1 cellular context compared by ENCODE assay signal in genomic region chr1:27348861-27349783, GRCh38.
TF ChIP-seq lines count a peak whose summit lies in the region.

No MANE protein-coding gene starts in this region.

TF ChIP-seq in HepG2, 621 proteins besides CTCF, POLR2A, EP300 and RAD21 (continued from another document and continues in another):
- TF ChIP-seq ZNF776 (CRISPR knock-in tag; IDR thresholded peaks at IDR 0.05) (0 out of 2 replicates have a peak, but pooled peaks have one; percentile 31), ZNF577 (CRISPR knock-in tag; IDR thresholded peaks at IDR 0.05; ENCODE audit: borderline replicate concordance, low read depth) (no peak), FOXO4 (CRISPR knock-in tag; conservative IDR thresholded peaks at IDR 0.05) (no peak), KDM3A (CRISPR knock-in tag; IDR thresholded peaks at IDR 0.05; ENCODE audit: low read depth) (no peak), HOXA9 (CRISPR knock-in tag; IDR thresholded peaks at IDR 0.05; ENCODE audit: borderline replicate concordance) (no peak), ZGPAT (CRISPR knock-in tag; IDR thresholded peaks at IDR 0.05) (0 out of 2 replicates have a peak, but pooled peaks have one; percentile 43), PPARG (CRISPR knock-in tag; conservative IDR thresholded peaks at IDR 0.05) (no peak), ZBTB43 (CRISPR knock-in tag; conservative IDR thresholded peaks at IDR 0.05) (no peak), MXD4 (CRISPR knock-in tag; IDR thresholded peaks at IDR 0.05) (no peak), HMGXB4 (CRISPR knock-in tag; IDR thresholded peaks at IDR 0.05; ENCODE audit: borderline replicate concordance in 1 of 2, low read depth in 1 of 2) (peak; percentile 37 to 61; a peak in 1 of 4 replicates), XRCC5 (optimal IDR thresholded peaks at IDR 0.05; ENCODE audit: low read length) (peak; percentile 80), MAZ (IDR thresholded peaks at IDR 0.05; ENCODE audit: borderline replicate concordance, low read depth, low read length) (peak; percentile 50; the same call in 1 of the 2 replicates), MAZ (CRISPR knock-in tag; IDR thresholded peaks at IDR 0.05; ENCODE audit: low read depth) (peak; percentile 71), SIX1 (CRISPR knock-in tag; IDR thresholded peaks at IDR 0.05; ENCODE audit: borderline replicate concordance) (no peak), KLF15 (CRISPR knock-in tag; IDR thresholded peaks at IDR 0.05; ENCODE audit: borderline replicate concordance) (no peak), PRDM15 (CRISPR knock-in tag; IDR thresholded peaks at IDR 0.05) (peak; percentile 99), ZNF501 (CRISPR knock-in tag; IDR thresholded peaks at IDR 0.05) (0 out of 2 replicates have a peak, but pooled peaks have one; percentile 32), ZFX (CRISPR knock-in tag; IDR thresholded peaks at IDR 0.05; ENCODE audit: low read depth) (peak; percentile 45; the same call in 1 of the 2 replicates), POLR2G (IDR thresholded peaks at IDR 0.05; ENCODE audit: low read depth, low read length) (peak; percentile 40; the same call in 1 of the 2 replicates), RBM39 (IDR thresholded peaks at IDR 0.05; ENCODE audit: low read depth, low read length, poor library complexity, severe bottlenecking) (peak; percentile 53), RARA (CRISPR knock-in tag; IDR thresholded peaks at IDR 0.05) (0 out of 2 replicates have a peak, but pooled peaks have one; percentile 22), ATF2 (CRISPR knock-in tag; IDR thresholded peaks at IDR 0.05) (0 out of 2 replicates have a peak, but pooled peaks have one; percentile 27), ZNF704 (CRISPR knock-in tag; IDR thresholded peaks at IDR 0.05; ENCODE audit: borderline replicate concordance) (no peak), HNF4A (CRISPR knock-in tag; IDR thresholded peaks at IDR 0.05) (peak; percentile 31; the same call in 1 of the 2 replicates), IKZF5 (CRISPR knock-in tag; IDR thresholded peaks at IDR 0.05) (no peak), NR2F2 (IDR thresholded peaks at IDR 0.05; ENCODE audit: borderline replicate concordance, low read depth) (peak; percentile 34; the same call in 1 of the 2 replicates), TARDBP (CRISPR knock-in tag; IDR thresholded peaks at IDR 0.05) (no peak), STAG1 (CRISPR knock-in tag; IDR thresholded peaks at IDR 0.05) (no peak), ZSCAN25 (CRISPR knock-in tag; IDR thresholded peaks at IDR 0.05) (peak; percentile 65), KDM5B (CRISPR knock-in tag; IDR thresholded peaks at IDR 0.05; ENCODE audit: borderline replicate concordance) (peak; percentile 66), MAX (IDR thresholded peaks at IDR 0.05) (peak; percentile 32; the same call in 1 of the 2 replicates), HNF1B (CRISPR knock-in tag; IDR thresholded peaks at IDR 0.05) (0 out of 2 replicates have a peak, but pooled peaks have one; percentile 35), TMF1 (CRISPR knock-in tag; IDR thresholded peaks at IDR 0.05; ENCODE audit: low read depth) (0 out of 2 replicates have a peak, but pooled peaks have one; percentile 56), E2F1 (CRISPR knock-in tag; IDR thresholded peaks at IDR 0.05) (no peak), STAT5B (CRISPR knock-in tag; IDR thresholded peaks at IDR 0.05) (no peak), SAP130 (CRISPR knock-in tag; IDR thresholded peaks at IDR 0.05; ENCODE audit: low read depth) (peak; percentile 50; the same call in 1 of the 2 replicates), RBFOX2 (IDR thresholded peaks at IDR 0.05; ENCODE audit: low read depth, low read length) (0 out of 2 replicates have a peak, but pooled peaks have one; percentile 25), ZEB1 (IDR thresholded peaks at IDR 0.05; ENCODE audit: insufficient replicate concordance, low read depth) (peak; percentile 89)
